ENCODE assay signal across 1 cellular context in the genomic region with DNA sequence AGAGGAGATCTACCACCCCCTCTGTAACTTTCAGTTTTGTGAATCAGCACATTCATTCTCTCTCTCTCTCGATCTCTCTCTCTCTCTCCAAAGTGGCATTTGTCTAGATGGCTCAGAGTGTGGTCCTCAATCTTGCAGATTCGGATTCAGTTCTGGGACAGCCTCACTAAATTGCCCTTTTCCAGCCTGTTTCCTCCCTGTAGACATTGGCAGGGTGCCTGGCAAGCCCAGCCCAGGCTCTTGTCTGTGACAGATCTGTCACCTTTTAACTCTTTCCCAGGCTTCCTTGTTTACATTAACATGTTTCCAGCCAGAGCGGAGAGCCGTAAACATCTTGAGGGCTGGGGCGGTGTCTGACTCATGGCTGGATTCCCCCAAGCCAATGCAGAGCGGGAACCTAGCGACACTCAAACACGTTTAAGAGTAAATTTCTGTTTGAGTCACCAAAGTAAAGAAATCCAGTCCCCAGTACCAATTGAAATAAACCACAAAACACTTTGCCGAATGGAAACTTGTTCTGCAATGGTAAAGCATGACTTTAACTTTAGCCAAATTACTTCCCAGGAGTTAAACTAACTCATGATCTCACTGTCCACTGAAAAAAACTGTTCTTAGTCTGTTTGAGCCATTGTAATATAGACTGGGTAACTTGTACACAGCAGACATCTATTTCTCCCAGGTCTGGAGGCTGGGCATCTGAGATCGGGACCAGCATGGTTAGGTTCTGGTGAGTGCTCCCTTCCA.
TF ChIP-seq lines count a peak whose summit lies in the region.

No MANE protein-coding gene starts in this region.

TF ChIP-seq in WTC11, 78 proteins besides CTCF, POLR2A, EP300 and RAD21 (continued from another document):
- TF ChIP-seq, protein P1, sequence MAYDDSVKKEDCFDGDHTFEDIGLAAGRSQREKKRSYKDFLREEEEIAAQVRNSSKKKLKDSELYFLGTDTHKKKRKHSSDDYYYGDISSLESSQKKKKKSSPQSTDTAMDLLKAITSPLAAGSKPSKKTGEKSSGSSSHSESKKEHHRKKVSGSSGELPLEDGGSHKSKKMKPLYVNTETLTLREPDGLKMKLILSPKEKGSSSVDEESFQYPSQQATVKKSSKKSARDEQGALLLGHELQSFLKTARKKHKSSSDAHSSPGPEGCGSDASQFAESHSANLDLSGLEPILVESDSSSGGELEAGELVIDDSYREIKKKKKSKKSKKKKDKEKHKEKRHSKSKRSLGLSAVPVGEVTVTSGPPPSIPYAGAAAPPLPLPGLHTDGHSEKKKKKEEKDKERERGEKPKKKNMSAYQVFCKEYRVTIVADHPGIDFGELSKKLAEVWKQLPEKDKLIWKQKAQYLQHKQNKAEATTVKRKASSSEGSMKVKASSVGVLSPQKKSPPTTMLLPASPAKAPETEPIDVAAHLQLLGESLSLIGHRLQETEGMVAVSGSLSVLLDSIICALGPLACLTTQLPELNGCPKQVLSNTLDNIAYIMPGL (CRISPR knock-in tag; IDR thresholded peaks at IDR 0.05), result no peak
- no peak for TF ChIP-seq ZNF512 (CRISPR knock-in tag; IDR thresholded peaks at IDR 0.05; ENCODE audit: borderline replicate concordance)
- no peak for TF ChIP-seq ZNF219 (CRISPR knock-in tag; IDR thresholded peaks at IDR 0.05; ENCODE audit: borderline replicate concordance)
